2 cellular contexts compared by ENCODE assay signal in the genomic region with DNA sequence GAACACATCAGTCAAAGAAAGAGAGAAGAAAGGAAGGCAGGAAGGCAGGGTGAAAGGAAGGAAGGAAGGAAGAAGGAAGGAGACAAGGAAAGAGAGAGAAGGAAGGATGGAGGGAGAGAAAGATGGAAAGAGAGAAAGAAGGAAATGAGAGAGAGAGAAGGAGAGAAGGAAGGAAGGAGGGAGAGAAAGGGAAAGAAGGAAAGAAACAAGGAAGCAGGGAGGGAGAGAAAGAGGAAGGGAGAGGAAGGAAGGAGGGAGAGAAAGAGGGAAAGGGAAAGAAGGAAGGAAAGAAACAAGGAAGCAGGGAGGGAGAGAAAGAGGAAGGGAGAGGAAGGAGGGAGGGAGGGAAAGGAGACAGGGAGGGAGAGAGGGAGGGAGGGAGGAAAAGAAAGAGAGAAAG.
TF ChIP-seq lines count a peak whose summit lies in the region.

No MANE protein-coding gene starts in this region.

TF ChIP-seq in HEK293, 187 proteins besides CTCF, POLR2A, EP300 and RAD21:
- TF ChIP-seq ZNF664 (tag by site-specific recombination; IDR thresholded peaks at IDR 0.05) (no peak), PRDM1 (tag by site-specific recombination; IDR thresholded peaks at IDR 0.05) (peak; percentile 95), ZNF785 (tag by site-specific recombination; IDR thresholded peaks at IDR 0.05) (no peak), ZNF692 (tag by site-specific recombination; IDR thresholded peaks at IDR 0.05) (no peak), ZNF514 (tag by site-specific recombination; IDR thresholded peaks at IDR 0.05) (0 out of 2 replicates have a peak, but pooled peaks have one; percentile 30), TRIM28 (IDR thresholded peaks at IDR 0.05; ENCODE audit: borderline replicate concordance, low read length) (no peak), REPIN1 (tag by site-specific recombination; IDR thresholded peaks at IDR 0.05; ENCODE audit: low read depth) (no peak), ZNF239 (tag by site-specific recombination; IDR thresholded peaks at IDR 0.05) (no peak), ZNF544 (tag by site-specific recombination; IDR thresholded peaks at IDR 0.05) (no peak), ZNF670 (tag by site-specific recombination; IDR thresholded peaks at IDR 0.05; ENCODE audit: low read depth) (no peak), PATZ1 (tag by site-specific recombination; IDR thresholded peaks at IDR 0.05) (no peak), ZNF324 (tag by site-specific recombination; IDR thresholded peaks at IDR 0.05) (no peak), ZNF133 (tag by site-specific recombination; IDR thresholded peaks at IDR 0.05) (no peak), ZNF366 (tag by site-specific recombination; conservative IDR thresholded peaks at IDR 0.05) (peak; percentile 98), ZBTB48 (tag by site-specific recombination; IDR thresholded peaks at IDR 0.05) (no peak)
- TF ChIP-seq, protein P1, sequence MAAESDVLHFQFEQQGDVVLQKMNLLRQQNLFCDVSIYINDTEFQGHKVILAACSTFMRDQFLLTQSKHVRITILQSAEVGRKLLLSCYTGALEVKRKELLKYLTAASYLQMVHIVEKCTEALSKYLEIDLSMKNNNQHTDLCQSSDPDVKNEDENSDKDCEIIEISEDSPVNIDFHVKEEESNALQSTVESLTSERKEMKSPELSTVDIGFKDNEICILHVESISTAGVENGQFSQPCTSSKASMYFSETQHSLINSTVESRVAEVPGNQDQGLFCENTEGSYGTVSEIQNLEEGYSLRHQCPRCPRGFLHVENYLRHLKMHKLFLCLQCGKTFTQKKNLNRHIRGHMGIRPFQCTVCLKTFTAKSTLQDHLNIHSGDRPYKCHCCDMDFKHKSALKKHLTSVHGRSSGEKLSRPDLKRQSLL (tag by site-specific recombination; IDR thresholded peaks at IDR 0.05), result no peak
- TF ChIP-seq, protein P2, sequence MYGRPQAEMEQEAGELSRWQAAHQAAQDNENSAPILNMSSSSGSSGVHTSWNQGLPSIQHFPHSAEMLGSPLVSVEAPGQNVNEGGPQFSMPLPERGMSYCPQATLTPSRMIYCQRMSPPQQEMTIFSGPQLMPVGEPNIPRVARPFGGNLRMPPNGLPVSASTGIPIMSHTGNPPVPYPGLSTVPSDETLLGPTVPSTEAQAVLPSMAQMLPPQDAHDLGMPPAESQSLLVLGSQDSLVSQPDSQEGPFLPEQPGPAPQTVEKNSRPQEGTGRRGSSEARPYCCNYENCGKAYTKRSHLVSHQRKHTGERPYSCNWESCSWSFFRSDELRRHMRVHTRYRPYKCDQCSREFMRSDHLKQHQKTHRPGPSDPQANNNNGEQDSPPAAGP (tag by site-specific recombination; IDR thresholded peaks at IDR 0.05), result no peak

TF ChIP-seq in K562, 482 proteins besides CTCF, POLR2A, EP300 and RAD21 (continues in another document):
- TF ChIP-seq THRAP3 (IDR thresholded peaks at IDR 0.05; ENCODE audit: borderline replicate concordance), result 0 out of 2 replicates have a peak, but pooled peaks have one; percentile 38
- TF ChIP-seq CBX3 (IDR thresholded peaks at IDR 0.05; ENCODE audit: borderline replicate concordance in 1 of 2, low read length in 2 of 2), result no peak
- TF ChIP-seq COPS2 (conservative IDR thresholded peaks at IDR 0.05), result no peak
- TF ChIP-seq ELF2 (CRISPR knock-in tag; IDR thresholded peaks at IDR 0.05), result no peak
- no peak for TF ChIP-seq ZNF507 (tag; conservative IDR thresholded peaks at IDR 0.05)
- TF ChIP-seq ZNF445 (CRISPR knock-in tag; IDR thresholded peaks at IDR 0.05; ENCODE audit: low read depth), result no peak
- TF ChIP-seq EHMT2 (IDR thresholded peaks at IDR 0.05), result no peak
- no peak for TF ChIP-seq ZNF398 (CRISPR knock-in tag; IDR thresholded peaks at IDR 0.05)
- TF ChIP-seq, protein P3, sequence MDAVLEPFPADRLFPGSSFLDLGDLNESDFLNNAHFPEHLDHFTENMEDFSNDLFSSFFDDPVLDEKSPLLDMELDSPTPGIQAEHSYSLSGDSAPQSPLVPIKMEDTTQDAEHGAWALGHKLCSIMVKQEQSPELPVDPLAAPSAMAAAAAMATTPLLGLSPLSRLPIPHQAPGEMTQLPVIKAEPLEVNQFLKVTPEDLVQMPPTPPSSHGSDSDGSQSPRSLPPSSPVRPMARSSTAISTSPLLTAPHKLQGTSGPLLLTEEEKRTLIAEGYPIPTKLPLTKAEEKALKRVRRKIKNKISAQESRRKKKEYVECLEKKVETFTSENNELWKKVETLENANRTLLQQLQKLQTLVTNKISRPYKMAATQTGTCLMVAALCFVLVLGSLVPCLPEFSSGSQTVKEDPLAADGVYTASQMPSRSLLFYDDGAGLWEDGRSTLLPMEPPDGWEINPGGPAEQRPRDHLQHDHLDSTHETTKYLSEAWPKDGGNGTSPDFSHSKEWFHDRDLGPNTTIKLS (IDR thresholded peaks at IDR 0.05; ENCODE audit: borderline replicate concordance, low read depth), result no peak
- TF ChIP-seq, protein P4, sequence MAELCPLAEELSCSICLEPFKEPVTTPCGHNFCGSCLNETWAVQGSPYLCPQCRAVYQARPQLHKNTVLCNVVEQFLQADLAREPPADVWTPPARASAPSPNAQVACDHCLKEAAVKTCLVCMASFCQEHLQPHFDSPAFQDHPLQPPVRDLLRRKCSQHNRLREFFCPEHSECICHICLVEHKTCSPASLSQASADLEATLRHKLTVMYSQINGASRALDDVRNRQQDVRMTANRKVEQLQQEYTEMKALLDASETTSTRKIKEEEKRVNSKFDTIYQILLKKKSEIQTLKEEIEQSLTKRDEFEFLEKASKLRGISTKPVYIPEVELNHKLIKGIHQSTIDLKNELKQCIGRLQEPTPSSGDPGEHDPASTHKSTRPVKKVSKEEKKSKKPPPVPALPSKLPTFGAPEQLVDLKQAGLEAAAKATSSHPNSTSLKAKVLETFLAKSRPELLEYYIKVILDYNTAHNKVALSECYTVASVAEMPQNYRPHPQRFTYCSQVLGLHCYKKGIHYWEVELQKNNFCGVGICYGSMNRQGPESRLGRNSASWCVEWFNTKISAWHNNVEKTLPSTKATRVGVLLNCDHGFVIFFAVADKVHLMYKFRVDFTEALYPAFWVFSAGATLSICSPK (IDR thresholded peaks at IDR 0.05; ENCODE audit: borderline replicate concordance), result peak; percentile 45; the same call in 1 of the 2 replicates
- TF ChIP-seq, protein P5, sequence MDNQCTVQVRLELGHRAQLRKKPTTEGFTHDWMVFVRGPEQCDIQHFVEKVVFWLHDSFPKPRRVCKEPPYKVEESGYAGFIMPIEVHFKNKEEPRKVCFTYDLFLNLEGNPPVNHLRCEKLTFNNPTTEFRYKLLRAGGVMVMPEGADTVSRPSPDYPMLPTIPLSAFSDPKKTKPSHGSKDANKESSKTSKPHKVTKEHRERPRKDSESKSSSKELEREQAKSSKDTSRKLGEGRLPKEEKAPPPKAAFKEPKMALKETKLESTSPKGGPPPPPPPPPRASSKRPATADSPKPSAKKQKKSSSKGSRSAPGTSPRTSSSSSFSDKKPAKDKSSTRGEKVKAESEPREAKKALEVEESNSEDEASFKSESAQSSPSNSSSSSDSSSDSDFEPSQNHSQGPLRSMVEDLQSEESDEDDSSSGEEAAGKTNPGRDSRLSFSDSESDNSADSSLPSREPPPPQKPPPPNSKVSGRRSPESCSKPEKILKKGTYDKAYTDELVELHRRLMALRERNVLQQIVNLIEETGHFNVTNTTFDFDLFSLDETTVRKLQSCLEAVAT (IDR thresholded peaks at IDR 0.05), result peak; percentile 51 to 56; a peak in 2 of 4 replicates
- no peak for TF ChIP-seq ETS2 (tag; IDR thresholded peaks at IDR 0.05; ENCODE audit: borderline replicate concordance, poor library complexity, severe bottlenecking)
- TF ChIP-seq ELF4 (CRISPR knock-in tag; IDR thresholded peaks at IDR 0.05), result peak; percentile 76; the same call in 1 of the 2 replicates
- peak; percentile 62 for TF ChIP-seq ARHGAP35 (IDR thresholded peaks at IDR 0.05; ENCODE audit: partially characterized antibody)
- peak; percentile 55; the same call in 1 of the 2 replicates for TF ChIP-seq MTA1 (IDR thresholded peaks at IDR 0.05; ENCODE audit: borderline replicate concordance)
- no peak for TF ChIP-seq ZNF384 (IDR thresholded peaks at IDR 0.05; ENCODE audit: low read depth, low read length)
- peak in 1 of 2 experiments; percentile 36; a peak in 1 of 4 replicates for TF ChIP-seq HDAC1 (IDR thresholded peaks at IDR 0.05)
- TF ChIP-seq BCOR (IDR thresholded peaks at IDR 0.05), result 0 out of 2 replicates have a peak, but pooled peaks have one; percentile 17
- TF ChIP-seq MEF2A (IDR thresholded peaks at IDR 0.05; ENCODE audit: control insufficient read depth, low read depth, low read length), result no peak
- no peak for TF ChIP-seq USF1 (CRISPR knock-in tag; IDR thresholded peaks at IDR 0.05)
- TF ChIP-seq LARP7 (IDR thresholded peaks at IDR 0.05), result 0 out of 2 replicates have a peak, but pooled peaks have one; percentile 70
- no peak for TF ChIP-seq MYNN (IDR thresholded peaks at IDR 0.05)
- TF ChIP-seq MYNN (CRISPR knock-in tag; IDR thresholded peaks at IDR 0.05), result no peak
- TF ChIP-seq, protein P6, sequence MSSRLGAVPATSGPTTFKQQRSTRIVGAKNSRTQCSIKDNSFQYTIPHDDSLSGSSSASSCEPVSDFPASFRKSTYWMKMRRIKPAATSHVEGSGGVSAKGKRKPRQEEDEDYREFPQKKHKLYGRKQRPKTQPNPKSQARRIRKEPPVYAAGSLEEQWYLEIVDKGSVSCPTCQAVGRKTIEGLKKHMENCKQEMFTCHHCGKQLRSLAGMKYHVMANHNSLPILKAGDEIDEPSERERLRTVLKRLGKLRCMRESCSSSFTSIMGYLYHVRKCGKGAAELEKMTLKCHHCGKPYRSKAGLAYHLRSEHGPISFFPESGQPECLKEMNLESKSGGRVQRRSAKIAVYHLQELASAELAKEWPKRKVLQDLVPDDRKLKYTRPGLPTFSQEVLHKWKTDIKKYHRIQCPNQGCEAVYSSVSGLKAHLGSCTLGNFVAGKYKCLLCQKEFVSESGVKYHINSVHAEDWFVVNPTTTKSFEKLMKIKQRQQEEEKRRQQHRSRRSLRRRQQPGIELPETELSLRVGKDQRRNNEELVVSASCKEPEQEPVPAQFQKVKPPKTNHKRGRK (tag; IDR thresholded peaks at IDR 0.05), result peak; percentile 92
- TF ChIP-seq TAF1 (IDR thresholded peaks at IDR 0.05; ENCODE audit: control insufficient read depth, extremely low read depth, insufficient read depth, low read length, severe bottlenecking), result no peak
- TF ChIP-seq FOXA3 (CRISPR knock-in tag; conservative IDR thresholded peaks at IDR 0.05 in 1 of 2, IDR thresholded peaks at IDR 0.05 in 1 of 2), result no peak
- TF ChIP-seq, protein P7, sequence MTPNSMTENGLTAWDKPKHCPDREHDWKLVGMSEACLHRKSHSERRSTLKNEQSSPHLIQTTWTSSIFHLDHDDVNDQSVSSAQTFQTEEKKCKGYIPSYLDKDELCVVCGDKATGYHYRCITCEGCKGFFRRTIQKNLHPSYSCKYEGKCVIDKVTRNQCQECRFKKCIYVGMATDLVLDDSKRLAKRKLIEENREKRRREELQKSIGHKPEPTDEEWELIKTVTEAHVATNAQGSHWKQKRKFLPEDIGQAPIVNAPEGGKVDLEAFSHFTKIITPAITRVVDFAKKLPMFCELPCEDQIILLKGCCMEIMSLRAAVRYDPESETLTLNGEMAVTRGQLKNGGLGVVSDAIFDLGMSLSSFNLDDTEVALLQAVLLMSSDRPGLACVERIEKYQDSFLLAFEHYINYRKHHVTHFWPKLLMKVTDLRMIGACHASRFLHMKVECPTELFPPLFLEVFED (CRISPR knock-in tag; conservative IDR thresholded peaks at IDR 0.05), result 0 out of 2 replicates have a peak, but pooled peaks have one; percentile 43
